8 cellular contexts compared by ENCODE assay signal in genomic region chr1:93447481-93448291, GRCh38. TPM values are rescaled to one million over a fixed set of nuclear protein-coding genes. Genes with fewer than 3 reads are reported as not detected.
A peak's percentile ranks its signal among the peaks of the same experiment; 100 is the strongest.
DNase-seq lines count a peak whose midpoint lies in the region; ATAC-seq lines count a peak whose summit lies in the region.

FNBP1L (plus strand) TSS chr1:93448118; CDS start chr1:93448282, 164 bp downstream.

- H3K79me2 ChIP-seq in Karpas-422 (ENCODE audit: low read length), result no peaks in the 10 kb centered on the region

- ATAC-seq in GM18502 (IDR thresholded peaks at IDR 0.05; ENCODE audit: poor library complexity, unreplicated experiment), result no peak

- DNase-seq in ELR (ENCODE audit: low read depth) (peak; percentile 75), NCI-H1417 treated with DMSO at 0.1 percent for 48 hours (lab: John Stamatoyannopoulos, UW) (peak; percentile 12), UCSD-AML1 (lab: John Stamatoyannopoulos, UW; ENCODE audit: unreplicated experiment) (peak; percentile 75), T47D (ENCODE audit: low read depth in 1 of 2, low spot score in 1 of 2) (peak; percentile 66 to 84), skeletal muscle cell (ENCODE audit: low read depth) (no peak), Karpas-422 (no peak)

- in situ Hi-C loops in T47D (cut with HindIII; ENCODE audit: low pct_unique_long_range_greater_than_20kb, low sequenced_read_pairs), result no loop called here

- no peak within 1 kb of the TSS for H3K4me2 ChIP-seq in Karpas-422 (ENCODE audit: low read depth, low read length, poor library complexity, severe bottlenecking)

- H3K4me1 ChIP-seq in iPS-20b (ENCODE audit: insufficient read depth, low read length) (peaks cover 15% of the 10 kb centered on the region), Karpas-422 (ENCODE audit: low read length) (no peaks in the 10 kb centered on the region)

- no peak within 1 kb of the TSS for H2AFZ ChIP-seq in Karpas-422 (ENCODE audit: low read length)

- peak within 1 kb of the TSS; percentile 99 for H3K4me3 ChIP-seq in iPS-20b (ENCODE audit: low read length)
- H3K4me3 ChIP-seq in skeletal muscle cell (ENCODE audit: low read depth, low read length), result peak within 1 kb of the TSS; percentile 97
- H3K4me3 ChIP-seq in Karpas-422 (ENCODE audit: low read length), result no peak within 1 kb of the TSS

- H3K9me2 ChIP-seq in Karpas-422 (replicated peaks; ENCODE audit: insufficient read depth, low read length), result no peaks in the 10 kb centered on the region

- peak within 1 kb of the TSS; percentile 98 for H3K9ac ChIP-seq in iPS-20b (ENCODE audit: low read depth, low read length)
- no peak within 1 kb of the TSS for H3K9ac ChIP-seq in Karpas-422 (ENCODE audit: low read length)

- H3K9me3 ChIP-seq in iPS-20b (ENCODE audit: insufficient read depth, low read depth, low read length) (no peaks in the 10 kb centered on the region), Karpas-422 (ENCODE audit: low read length) (no peaks in the 10 kb centered on the region)

- H3K27ac ChIP-seq in iPS-20b (ENCODE audit: low read length), result peak within 1 kb of the TSS; percentile 86
- no peak within 1 kb of the TSS for H3K27ac ChIP-seq in Karpas-422 (ENCODE audit: low read length)

- H3K27me3 ChIP-seq in iPS-20b (ENCODE audit: insufficient read depth, low read length) (no peaks in the 10 kb centered on the region), Karpas-422 (ENCODE audit: low read length) (no peaks in the 10 kb centered on the region)

- no peaks in the 10 kb centered on the region for H4K20me1 ChIP-seq in Karpas-422 (ENCODE audit: insufficient read depth, low read depth, low read length)

- H3K36me3 ChIP-seq in iPS-20b (ENCODE audit: insufficient read depth, low read depth, low read length) (no peaks in the 10 kb centered on the region), Karpas-422 (ENCODE audit: insufficient read depth, low read length) (no peaks in the 10 kb centered on the region)

RNA-seq across cellular contexts. Expression of gene FNBP1L, which starts in this region (rescaled TPM):
- 0.04 and 0.41 TPM in 2 replicates for total RNA-seq in Karpas-422 (2014; rRNA removed; shearing (Covaris generic); ENCODE audit: low replicate concordance)

Comparison
In these comparisons a context has a peak if more than half of its experiments do, and no peak if none do; other contexts are left out.
1. DNase-seq: peak in ELR (single experiment), NCI-H1417 treated with DMSO at 0.1 percent for 48 hours (single experiment), UCSD-AML1 (single experiment) and T47D (2 of 2); none in skeletal muscle cell (single experiment) and Karpas-422 (single experiment).